In the genomic region with DNA sequence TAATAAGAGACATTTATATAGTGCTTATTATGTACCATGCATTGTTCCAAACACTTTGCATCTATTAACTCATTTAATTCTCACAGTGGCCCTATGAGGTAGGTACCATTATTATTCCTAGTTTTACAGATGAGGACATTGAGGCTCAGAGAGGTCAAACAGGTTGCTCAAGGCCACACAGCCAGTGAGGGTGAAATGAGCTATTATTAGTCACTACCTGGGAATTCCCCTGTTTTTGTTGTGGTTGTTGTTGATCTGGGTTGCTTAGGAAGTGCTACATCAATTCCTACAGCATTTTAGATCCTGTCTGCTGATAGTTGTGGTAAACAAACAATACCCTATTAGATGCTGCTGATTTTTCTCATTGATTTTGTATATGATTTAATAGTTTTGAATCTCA, we compare ENCODE assay signal across 1 cellular context.
TF ChIP-seq lines count a peak whose summit lies in the region.

No MANE protein-coding gene starts in this region.

TF ChIP-seq in K562, 482 proteins besides CTCF, POLR2A, EP300 and RAD21 (continued from another document):
- TF ChIP-seq, protein P1, sequence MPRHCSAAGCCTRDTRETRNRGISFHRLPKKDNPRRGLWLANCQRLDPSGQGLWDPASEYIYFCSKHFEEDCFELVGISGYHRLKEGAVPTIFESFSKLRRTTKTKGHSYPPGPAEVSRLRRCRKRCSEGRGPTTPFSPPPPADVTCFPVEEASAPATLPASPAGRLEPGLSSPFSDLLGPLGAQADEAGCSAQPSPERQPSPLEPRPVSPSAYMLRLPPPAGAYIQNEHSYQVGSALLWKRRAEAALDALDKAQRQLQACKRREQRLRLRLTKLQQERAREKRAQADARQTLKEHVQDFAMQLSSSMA (CRISPR knock-in tag; IDR thresholded peaks at IDR 0.05): no peak
- TF ChIP-seq ZNF444 (CRISPR knock-in tag; IDR thresholded peaks at IDR 0.05): no peak
- TF ChIP-seq, protein P2, sequence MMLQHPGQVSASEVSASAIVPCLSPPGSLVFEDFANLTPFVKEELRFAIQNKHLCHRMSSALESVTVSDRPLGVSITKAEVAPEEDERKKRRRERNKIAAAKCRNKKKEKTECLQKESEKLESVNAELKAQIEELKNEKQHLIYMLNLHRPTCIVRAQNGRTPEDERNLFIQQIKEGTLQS (IDR thresholded peaks at IDR 0.05): no peak
- TF ChIP-seq, protein P2 (CRISPR knock-in tag; conservative IDR thresholded peaks at IDR 0.05): no peak
- no peak for TF ChIP-seq ETV5 (CRISPR knock-in tag; IDR thresholded peaks at IDR 0.05; ENCODE audit: low read depth)
- TF ChIP-seq, protein P3, sequence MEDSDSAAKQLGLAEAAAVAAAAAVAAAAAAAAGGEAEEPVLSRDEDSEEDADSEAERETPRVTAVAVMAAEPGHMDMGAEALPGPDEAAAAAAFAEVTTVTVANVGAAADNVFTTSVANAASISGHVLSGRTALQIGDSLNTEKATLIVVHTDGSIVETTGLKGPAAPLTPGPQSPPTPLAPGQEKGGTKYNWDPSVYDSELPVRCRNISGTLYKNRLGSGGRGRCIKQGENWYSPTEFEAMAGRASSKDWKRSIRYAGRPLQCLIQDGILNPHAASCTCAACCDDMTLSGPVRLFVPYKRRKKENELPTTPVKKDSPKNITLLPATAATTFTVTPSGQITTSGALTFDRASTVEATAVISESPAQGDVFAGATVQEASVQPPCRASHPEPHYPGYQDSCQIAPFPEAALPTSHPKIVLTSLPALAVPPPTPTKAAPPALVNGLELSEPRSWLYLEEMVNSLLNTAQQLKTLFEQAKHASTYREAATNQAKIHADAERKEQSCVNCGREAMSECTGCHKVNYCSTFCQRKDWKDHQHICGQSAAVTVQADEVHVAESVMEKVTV (CRISPR knock-in tag; IDR thresholded peaks at IDR 0.05): no peak
